Comparison of ENCODE assay signal across 8 cellular contexts in the genomic region with DNA sequence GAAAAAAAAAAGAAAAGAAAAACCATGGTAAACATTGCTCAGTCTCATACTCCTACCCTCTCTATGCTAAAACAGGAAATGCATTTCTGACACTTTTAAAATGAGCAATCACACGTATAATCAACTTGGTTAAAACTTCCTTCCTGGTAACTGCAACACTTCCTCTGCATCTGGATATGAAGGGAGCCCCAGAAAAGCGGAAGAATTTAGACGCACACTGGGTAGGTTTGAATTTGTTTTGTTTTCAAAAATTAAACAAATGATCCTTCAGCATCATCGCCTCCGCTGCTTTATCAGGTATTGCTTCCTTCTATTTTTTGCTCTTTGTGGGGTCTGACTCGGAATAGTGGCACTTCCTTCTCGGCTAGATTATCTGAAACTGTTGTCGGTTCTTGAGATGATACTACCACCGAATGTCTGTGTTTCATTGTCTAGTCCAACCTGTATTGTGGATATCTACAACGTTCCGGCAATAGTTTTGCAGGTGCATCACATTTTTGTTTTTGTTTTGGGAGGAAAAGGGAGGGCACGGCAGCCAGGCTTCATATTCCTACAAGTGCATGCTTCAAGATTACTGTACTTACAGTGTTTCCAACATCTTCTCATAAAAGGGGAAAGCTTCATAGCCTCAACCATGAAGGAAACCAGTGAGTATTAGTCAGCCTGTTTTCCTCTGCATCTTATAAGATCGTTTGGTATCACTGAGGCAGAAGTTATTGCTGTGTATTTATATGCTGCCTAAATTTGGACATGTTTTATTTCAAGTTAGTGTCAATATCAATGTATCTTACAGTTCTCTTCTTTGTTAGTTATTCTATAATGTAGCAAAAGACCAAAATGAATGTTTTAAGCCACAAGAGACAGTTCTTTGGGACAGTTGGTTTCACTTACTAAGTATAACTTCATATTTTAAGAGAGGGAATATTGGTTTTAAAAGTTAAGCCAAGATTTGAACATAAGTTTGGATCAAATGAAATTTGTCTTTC. TPM values are rescaled to one million over a fixed set of nuclear protein-coding genes. Genes with fewer than 3 reads are reported as not detected.
DNase-seq lines count a peak whose midpoint lies in the region; ATAC-seq and TF ChIP-seq lines count a peak whose summit lies in the region.

A gene (plus strand): TSS at position 153 of the 986 bp plus-strand sequence. CDS start 2,280 bp downstream, outside the sequence.

- no TSS peak for BruUV-seq in MCF 10A (replicated peaks; lab: Mats Ljungman, UMichigan)

- DNase-seq in breast epithelium (ENCODE audit: low spot score in 2 of 2) (no peak), MCF 10A (ENCODE audit: unreplicated experiment) (no peak), left colon (peak in 1 of 2 donors; percentile 8), AG20443 (ENCODE audit: low spot score) (no peak), NCI-H2081 (lab: John Stamatoyannopoulos, UW) (no peak), HuH-7.5 (ENCODE audit: low spot score) (no peak)
- no peak for DNase-seq in T-helper 2 cell treated with Interferon-gamma antibody and Interleukin-4, amounts not matched to agents 5 μg/mL and 100 μg/mL, for 36 hours (ENCODE audit: low spot score)

- no peak for TF ChIP-seq POLR2A in breast epithelium (IDR thresholded peaks at IDR 0.05)

- H3K36me3 Mint-ChIP-seq in MCF 10A (ENCODE audit: insufficient read depth, unreplicated experiment): no peaks in the 10 kb centered on the region
- H3K36me3 Mint-ChIP-seq in T-helper 2 cell treated with Interferon-gamma antibody and Interleukin-4, amounts not matched to agents 5 μg/mL and 100 μg/mL, for 36 hours (ENCODE audit: low read depth): peaks cover 38% of the 10 kb centered on the region

- ATAC-seq in HG03135 (IDR thresholded peaks at IDR 0.05; ENCODE audit: unreplicated experiment): peak; percentile 60
- ATAC-seq in left colon: peak; percentile 42

- H3K4me1 ChIP-seq in breast epithelium: no peaks in the 10 kb centered on the region

- H3K4me1 Mint-ChIP-seq in MCF 10A (ENCODE audit: insufficient read depth, unreplicated experiment): no peaks in the 10 kb centered on the region
- H3K4me1 Mint-ChIP-seq in T-helper 2 cell treated with Interferon-gamma antibody and Interleukin-4, amounts not matched to agents 5 μg/mL and 100 μg/mL, for 36 hours (ENCODE audit: low read depth): peaks cover 33% of the 10 kb centered on the region

- peaks cover 28% of the 10 kb centered on the region for H3K27me3 Mint-ChIP-seq in MCF 10A (ENCODE audit: insufficient read depth, unreplicated experiment)
- no peaks in the 10 kb centered on the region for H3K27me3 Mint-ChIP-seq in T-helper 2 cell treated with Interferon-gamma antibody and Interleukin-4, amounts not matched to agents 5 μg/mL and 100 μg/mL, for 36 hours (ENCODE audit: low read depth)

- no peak within 1 kb of the TSS for H3K27ac Mint-ChIP-seq in MCF 10A (ENCODE audit: low read depth, unreplicated experiment)
- peak within 1 kb of the TSS; percentile 90 for H3K27ac Mint-ChIP-seq in T-helper 2 cell treated with Interferon-gamma antibody and Interleukin-4, amounts not matched to agents 5 μg/mL and 100 μg/mL, for 36 hours

- H3K27me3 ChIP-seq in breast epithelium: no peaks in the 10 kb centered on the region

- no peaks in the 10 kb centered on the region for H3K9me3 Mint-ChIP-seq in MCF 10A (ENCODE audit: unreplicated experiment)
- no peaks in the 10 kb centered on the region for H3K9me3 Mint-ChIP-seq in T-helper 2 cell treated with Interferon-gamma antibody and Interleukin-4, amounts not matched to agents 5 μg/mL and 100 μg/mL, for 36 hours

- peak within 1 kb of the TSS; percentile 28 to 53 (median 38) for H3K4me3 ChIP-seq in breast epithelium

- no peak within 1 kb of the TSS for H3K4me3 Mint-ChIP-seq in MCF 10A (ENCODE audit: unreplicated experiment)
- peak within 1 kb of the TSS; percentile 88 for H3K4me3 Mint-ChIP-seq in T-helper 2 cell treated with Interferon-gamma antibody and Interleukin-4, amounts not matched to agents 5 μg/mL and 100 μg/mL, for 36 hours

- peak within 1 kb of the TSS in 1 of 2 donors; percentile 58 for H3K27ac ChIP-seq in breast epithelium

- no peaks in the 10 kb centered on the region for H3K9me3 ChIP-seq in breast epithelium

- intact Hi-C loops in breast epithelium (cut with DNase I; ENCODE audit: low total_unique reads): no loop called here
- intact Hi-C loops in MCF 10A (cut with micrococcal nuclease): no loop called here
- intact Hi-C loops in left colon (cut with DNase I, micrococcal nuclease): no loop called here

- POLR2A ChIA-PET in MCF 10A (lab: Yijun Ruan, JAX): interaction anchor here (0.6 kb wide), 1 partner anchor 62 kb away, joined by 3 read pairs; no protein-coding TSS in a partner anchor

- no peak for TF ChIP-seq CTCF in breast epithelium (IDR thresholded peaks at IDR 0.05)
- no peak for TF ChIP-seq CTCF in MCF 10A (IDR thresholded peaks at IDR 0.05; ENCODE audit: unreplicated experiment)

- CTCF ChIA-PET in MCF 10A (lab: Yijun Ruan, JAX): interaction anchor here (0.6 kb wide), 3 partner anchors 84 to 1374 kb away, joined by 3 to 5 read pairs (median 4); no protein-coding TSS in a partner anchor

- H3K36me3 ChIP-seq in breast epithelium: no peaks in the 10 kb centered on the region

RNA-seq across cellular contexts. Expression of the gene that starts here (rescaled TPM):
- total RNA-seq in breast epithelium: 10 to 100 TPM in 1 of 3 donors, 1 to 10 TPM in 2; 3.3 to 12.0 (median 5.4) TPM
- not detected in 2 replicates for total RNA-seq in MCF 10A (2022)
- total RNA-seq in left colon: 1 to 10 TPM; 3.6 to 5.9 TPM
